In the genomic region with DNA sequence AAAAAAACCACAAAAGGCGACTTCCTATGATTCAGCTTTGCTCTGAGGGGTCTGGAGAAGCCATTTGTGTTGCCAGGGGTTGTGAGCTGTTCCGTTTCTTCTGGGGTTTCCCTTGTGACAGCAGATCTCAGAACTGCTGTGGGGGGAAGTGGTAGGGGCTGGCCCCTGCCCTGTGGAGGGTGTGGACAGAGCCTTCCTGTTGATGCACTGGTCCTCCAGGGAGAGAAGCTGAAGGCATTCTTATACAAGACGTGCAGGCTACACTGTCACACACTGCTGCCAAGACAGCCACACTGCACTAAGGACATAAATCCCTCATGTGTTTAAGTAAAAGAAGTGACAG, we compare ENCODE assay signal across 8 cellular contexts. TPM values are rescaled to one million over a fixed set of nuclear protein-coding genes. Genes with fewer than 3 reads are reported as not detected.
A peak's percentile ranks its signal among the peaks of the same experiment; 100 is the strongest.
DNase-seq lines count a peak whose midpoint lies in the region; ATAC-seq, FAIRE-seq and TF ChIP-seq lines count a peak whose summit lies in the region.
"Had no signal": no experiment of that assay in that cellular context is flagged by ENCODE, and none has a peak within 500 bp of the region (broad histone marks: within the 10 kb centered on the region; RNA-seq: fewer than 3 reads in every experiment).

No MANE protein-coding gene starts in this region.

- H3K27ac ChIP-seq in right cardiac atrium (ENCODE audit: low read length) (no peak overlapping the region), testis (no peak overlapping the region)
- H3K27ac ChIP-seq: SJSA1 had no signal

- H3K4me1 Mint-ChIP-seq in T-helper 2 cell treated with Interferon-gamma antibody and Interleukin-4, amounts not matched to agents 5 μg/mL and 100 μg/mL, for 36 hours (ENCODE audit: low read depth), result peaks cover 42% of the 10 kb centered on the region

- peak overlapping the region; percentile 73 for H3K4me3 Mint-ChIP-seq in T-helper 2 cell treated with Interferon-gamma antibody and Interleukin-4, amounts not matched to agents 5 μg/mL and 100 μg/mL, for 36 hours

- ATAC-seq in HG03039 (IDR thresholded peaks at IDR 0.05; ENCODE audit: unreplicated experiment) (peak; percentile 85), right cardiac atrium (peak; percentile 61 to 63)

- 46% methylated on average over 3 of the region's 3 CpGs for WGBS in right cardiac atrium
- WGBS in testis, 2 donors, result 73 to 93% methylated on average over 3 of the region's 3 CpGs

- DNase-seq in GM19239 (ENCODE audit: insufficient read length, low spot score) (no peak), right cardiac atrium (peak in 2 of 3 donors; percentile 36 to 61), testis (peak; percentile 17), NCI-H187 treated with DMSO at 0.1 percent for 48 hours (lab: John Stamatoyannopoulos, UW) (no peak), NCI-H146 treated with DMSO at 0.1 percent for 48 hours (lab: John Stamatoyannopoulos, UW; ENCODE audit: unreplicated experiment) (no peak)
- peak; percentile 82 for DNase-seq in T-helper 2 cell treated with Interferon-gamma antibody and Interleukin-4, amounts not matched to agents 5 μg/mL and 100 μg/mL, for 36 hours (ENCODE audit: low spot score)

- H3K9me3 ChIP-seq in right cardiac atrium (ENCODE audit: control insufficient read depth, low read length), result no peaks in the 10 kb centered on the region
- H3K9me3 ChIP-seq in testis, result no peaks in the 10 kb centered on the region
- H3K9me3 ChIP-seq: SJSA1 had no signal

- H3K4me1 ChIP-seq in right cardiac atrium (ENCODE audit: control insufficient read depth, insufficient read depth, low read length) (peaks cover 3% of the 10 kb centered on the region), testis (no peaks in the 10 kb centered on the region)
- H3K4me1 ChIP-seq: SJSA1 had no signal

- FAIRE-seq in GM19239 (lab: Jason Lieb, UNC), result peak; percentile 62

- no peak for TF ChIP-seq POLR2A in testis (IDR thresholded peaks at IDR 0.05)

- no peaks in the 10 kb centered on the region for H3K27me3 Mint-ChIP-seq in T-helper 2 cell treated with Interferon-gamma antibody and Interleukin-4, amounts not matched to agents 5 μg/mL and 100 μg/mL, for 36 hours (ENCODE audit: low read depth)

- H3K9me3 Mint-ChIP-seq in T-helper 2 cell treated with Interferon-gamma antibody and Interleukin-4, amounts not matched to agents 5 μg/mL and 100 μg/mL, for 36 hours, result no peaks in the 10 kb centered on the region

- H3K4me3 ChIP-seq in right cardiac atrium (ENCODE audit: low read length) (no peak overlapping the region), testis (no peak overlapping the region)
- H3K4me3 ChIP-seq: SJSA1 had no signal

- H3K36me3 ChIP-seq in testis (ENCODE audit: low read depth, missing control alignments), result no peaks in the 10 kb centered on the region
- H3K36me3 ChIP-seq: SJSA1 had no signal

- TF ChIP-seq CTCF in testis (IDR thresholded peaks at IDR 0.05), result no peak

- intact Hi-C loops in right cardiac atrium (cut with DNase I) (no loop called here), testis (cut with DNase I; ENCODE audit: low total_unique reads) (no loop called here)

- no peaks in the 10 kb centered on the region for H3K27me3 ChIP-seq in right cardiac atrium (ENCODE audit: control insufficient read depth, insufficient read depth)
- H3K27me3 ChIP-seq in testis, result no peaks in the 10 kb centered on the region
- H3K27me3 ChIP-seq: SJSA1 had no signal

- peak overlapping the region; percentile 97 for H3K27ac Mint-ChIP-seq in T-helper 2 cell treated with Interferon-gamma antibody and Interleukin-4, amounts not matched to agents 5 μg/mL and 100 μg/mL, for 36 hours

- H3K36me3 Mint-ChIP-seq in T-helper 2 cell treated with Interferon-gamma antibody and Interleukin-4, amounts not matched to agents 5 μg/mL and 100 μg/mL, for 36 hours (ENCODE audit: low read depth), result no peaks in the 10 kb centered on the region

RNA-seq across cellular contexts. Expression of gene CSGALNACT2, which starts 17.3 kb away (rescaled TPM):
- 10 to 100 TPM in 3 of 4 donors, 1 to 10 TPM in 1; 10.0 to 17.2 (median 10.9) TPM for total RNA-seq in right cardiac atrium
- polyA plus RNA-seq in right cardiac atrium, result 5.1 TPM
- 10 to 100 TPM; 16.7 to 17.9 TPM for total RNA-seq in testis
- polyA plus RNA-seq in testis (ENCODE audit: insufficient read depth, low read depth, low replicate concordance), result 13.9 TPM

RNA-seq across cellular contexts. Expression of gene RET, which starts 44.0 kb away (rescaled TPM):
- total RNA-seq in right cardiac atrium (under 1 TPM; 0.23 to 0.47 (median 0.33) TPM), testis (1 to 10 TPM; 7.3 to 9.5 TPM)
- polyA plus RNA-seq in right cardiac atrium (0.59 TPM), testis (ENCODE audit: insufficient read depth, low read depth, low replicate concordance) (5.1 TPM)
- total RNA-seq: SJSA1 had no signal

Comparison
In these comparisons a context has a peak if more than half of its experiments do, and no peak if none do; other contexts are left out.
1. DNase-seq: peak in T-helper 2 cell treated with Interferon-gamma antibody and Interleukin-4, amounts not matched to agents 5 μg/mL and 100 μg/mL, for 36 hours (single experiment), right cardiac atrium (2 of 3) and testis (single experiment); none in GM19239 (single experiment), NCI-H187 treated with DMSO at 0.1 percent for 48 hours (single experiment) and NCI-H146 treated with DMSO at 0.1 percent for 48 hours (single experiment).
2. RNA of gene RET, which starts 44.0 kb away (total RNA-seq): 7.3 to 9.5 TPM in testis; 0.23 to 0.47 TPM in right cardiac atrium; every median in the first group is over 4 times any median in the second.